Comparison of ENCODE assay signal across 23 cellular contexts in the genomic region with DNA sequence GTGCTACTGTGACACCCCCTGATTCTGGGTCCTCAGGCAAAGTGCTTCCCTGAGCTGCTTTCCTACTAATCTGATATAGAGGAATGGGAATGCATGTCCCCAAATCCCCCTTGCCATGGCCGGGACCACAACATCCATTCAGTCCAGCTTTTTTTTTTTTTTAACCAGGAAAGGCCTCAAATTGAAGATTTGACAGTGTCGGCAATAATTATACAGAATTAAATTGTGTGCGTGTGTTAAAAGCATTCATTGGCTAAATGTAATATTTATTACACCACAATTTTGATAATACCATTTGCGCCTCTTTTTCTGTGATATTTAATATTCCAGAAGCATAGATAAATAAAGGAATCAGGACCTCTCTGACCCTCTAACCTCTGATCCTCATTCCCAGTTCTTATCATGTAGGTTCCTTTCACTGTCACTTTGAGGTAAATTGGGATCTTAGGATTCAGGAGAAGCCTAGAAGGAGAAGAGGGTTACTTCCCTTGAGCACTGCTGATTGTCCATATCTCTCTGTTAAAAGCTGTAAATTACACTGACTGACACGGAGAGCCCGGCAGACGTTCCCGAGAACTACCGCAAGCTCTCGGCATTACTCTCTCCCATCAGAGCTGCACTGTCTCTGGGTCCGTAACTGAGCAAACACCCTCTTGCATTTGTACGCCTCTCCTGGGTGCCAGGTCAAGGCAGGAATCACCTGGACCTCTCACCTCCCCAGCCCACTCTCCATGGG. TPM values are rescaled to one million over a fixed set of nuclear protein-coding genes. Genes with fewer than 3 reads are reported as not detected.
"Had no signal": no experiment of that assay in that cellular context is flagged by ENCODE, and none has a peak within 500 bp of the region (broad histone marks: within the 10 kb centered on the region; RNA-seq: fewer than 3 reads in every experiment).

No MANE protein-coding gene starts in this region.

- H2AFZ ChIP-seq: neural progenitor cell had no signal

- H3K9me3 ChIP-seq: lower lobe of right lung, prostate gland, right atrium auricular region, sigmoid colon, stomach, thyroid gland, vagina had no signal

- H3K4me3 ChIP-seq: dorsolateral prefrontal cortex, lower lobe of right lung, neural progenitor cell, prostate gland, right atrium auricular region, sigmoid colon, stomach, thyroid gland, vagina had no signal

- H3K36me3 ChIP-seq: lower lobe of right lung, neural progenitor cell, prostate gland, right atrium auricular region, sigmoid colon, stomach, thyroid gland, vagina had no signal

- H3K27me3 ChIP-seq: neural progenitor cell, right atrium auricular region, thyroid gland, vagina had no signal

- H3K4me1 ChIP-seq: lower lobe of right lung, prostate gland, right atrium auricular region, sigmoid colon, stomach, thyroid gland, vagina had no signal

- H3K27ac ChIP-seq: dorsolateral prefrontal cortex, lower lobe of right lung, neural progenitor cell, prostate gland, right atrium auricular region, sigmoid colon, stomach, thyroid gland, vagina had no signal

- DNase-seq: cortex of kidney; dorsolateral prefrontal cortex; effector CD4-positive, alpha-beta T cell; hypothalamus; left ventricle myocardium superior; lower lobe of right lung; mesenchymal stem cell; midbrain; naive thymus-derived CD4-positive, alpha-beta T cell; sigmoid colon; stimulated activated CD4-positive, alpha-beta T cell treated with anti-CD3 and anti-CD28 coated beads, Interleukin-2, amount 100 ng/mL, for 24 hours; stimulated activated CD4-positive, alpha-beta T cell treated with anti-CD3 and anti-CD28 coated beads, Interleukin-4, amount 100 ng/mL, for 24 hours; stimulated activated naive CD4-positive, alpha-beta T cell treated with Interleukin-2 at 50 U/mL for 16 hours; stomach; thyroid gland had no signal

- H3K9me3 Mint-ChIP-seq: nephron; neural progenitor cell; stimulated activated effector memory CD8-positive, alpha-beta T cell treated with anti-CD3 and anti-CD28 coated beads, Interleukin-12 subunit alpha, Interleukin-12 subunit beta, amount 100 ng/mL, for 72 hours had no signal

- H3K4me1 Mint-ChIP-seq: naive thymus-derived CD4-positive, alpha-beta T cell; stimulated activated effector memory CD8-positive, alpha-beta T cell treated with anti-CD3 and anti-CD28 coated beads, Interleukin-12 subunit alpha, Interleukin-12 subunit beta, amount 100 ng/mL, for 72 hours had no signal

- H3K4me3 Mint-ChIP-seq: naive thymus-derived CD4-positive, alpha-beta T cell; nephron; neural progenitor cell; stimulated activated effector memory CD8-positive, alpha-beta T cell treated with anti-CD3 and anti-CD28 coated beads, Interleukin-12 subunit alpha, Interleukin-12 subunit beta, amount 100 ng/mL, for 72 hours had no signal

- H3K27ac Mint-ChIP-seq: naive thymus-derived CD4-positive, alpha-beta T cell; nephron; neural progenitor cell; stimulated activated effector memory CD8-positive, alpha-beta T cell treated with anti-CD3 and anti-CD28 coated beads, Interleukin-12 subunit alpha, Interleukin-12 subunit beta, amount 100 ng/mL, for 72 hours had no signal

- H3K9ac ChIP-seq: neural progenitor cell had no signal

- H3K36me3 Mint-ChIP-seq: naive thymus-derived CD4-positive, alpha-beta T cell; neural progenitor cell; stimulated activated effector memory CD8-positive, alpha-beta T cell treated with anti-CD3 and anti-CD28 coated beads, Interleukin-12 subunit alpha, Interleukin-12 subunit beta, amount 100 ng/mL, for 72 hours had no signal

- H3K4me2 ChIP-seq: neural progenitor cell had no signal

- ATAC-seq: naive thymus-derived CD4-positive, alpha-beta T cell; stimulated activated effector memory CD8-positive, alpha-beta T cell treated with anti-CD3 and anti-CD28 coated beads, Interleukin-12 subunit alpha, Interleukin-12 subunit beta, amount 100 ng/mL, for 72 hours had no signal

- FAIRE-seq: frontal cortex, keratinocyte had no signal

RNA-seq across cellular contexts. Expression of a gene that starts 29.3 kb away (rescaled TPM):
- polyA plus RNA-seq: naive thymus-derived CD4-positive, alpha-beta T cell had no signal
